In the genomic region with DNA sequence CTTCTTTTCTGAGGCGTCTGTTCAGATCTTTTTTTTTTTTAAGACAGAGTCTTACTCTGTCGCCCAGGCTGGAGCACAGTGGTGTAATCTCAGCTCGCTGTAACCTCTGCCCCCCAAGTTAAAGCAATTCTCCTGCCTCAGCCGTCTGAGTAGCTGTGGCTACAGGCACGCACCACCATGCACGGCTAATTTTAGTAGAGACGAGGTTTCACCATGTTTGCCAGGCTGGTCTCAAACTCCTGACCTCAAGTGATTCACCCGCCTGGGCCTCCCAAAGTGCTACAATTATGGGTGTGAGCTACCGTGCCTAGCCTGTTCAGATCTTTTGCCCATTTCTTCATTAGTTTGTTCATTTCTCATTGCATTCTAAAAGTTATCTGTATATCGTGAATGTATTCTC, we compare ENCODE assay signal across 38 cellular contexts. TPM values are rescaled to one million over a fixed set of nuclear protein-coding genes. Genes with fewer than 3 reads are reported as not detected.
"Had no signal": no experiment of that assay in that cellular context is flagged by ENCODE, and none has a peak within 500 bp of the region (broad histone marks: within the 10 kb centered on the region; RNA-seq: fewer than 3 reads in every experiment).

No MANE protein-coding gene starts in this region.

- H3K27ac ChIP-seq: KMS-11 had no signal

- H3K4me2 ChIP-seq: KMS-11 had no signal

- DNase-seq: Karpas-422, Kasumi-1, KG1, MG63, MM.1S, NCI-H1048, NCI-H1092, NCI-H1092 treated with DMSO at 0.1 percent for 48 hours, NCI-H1105, NCI-H1105 treated with DMSO at 0.1 percent for 48 hours, NCI-H1417, NCI-H1417 treated with DMSO at 0.1 percent for 48 hours, NCI-H1436, NCI-H1436 treated with DMSO at 0.1 percent for 48 hours, NCI-H146, NCI-H1694, NCI-H1694 treated with DMSO at 0.1 percent for 48 hours, NCI-H187, NCI-H1930, NCI-H2029, NCI-H2029 treated with DMSO at 0.1 percent for 48 hours, NCI-H2081, NCI-H2081 treated with DMSO at 0.1 percent for 48 hours, NCI-H2107, NCI-H2171, NCI-H2171 treated with DMSO at 0.1 percent for 48 hours, NCI-H2227 treated with DMSO at 0.1 percent for 48 hours, NCI-H226, NCI-H345, NCI-H446, NCI-H446 treated with DMSO at 0.1 percent for 48 hours, NCI-H510A, NCI-H510A treated with DMSO at 0.1 percent for 48 hours had no signal

- H3K36me3 ChIP-seq: MG63 had no signal

- H3K9me3 ChIP-seq: MG63 had no signal

- H3K9ac ChIP-seq: KMS-11 had no signal

- H3K4me3 ChIP-seq: MG63 had no signal

RNA-seq across cellular contexts. Expression of a gene that starts 55.1 kb away (rescaled TPM):
- total RNA-seq: LHCN-M2, M059J, MCF 10A, NCI-H460 had no signal
